In the genomic region with DNA sequence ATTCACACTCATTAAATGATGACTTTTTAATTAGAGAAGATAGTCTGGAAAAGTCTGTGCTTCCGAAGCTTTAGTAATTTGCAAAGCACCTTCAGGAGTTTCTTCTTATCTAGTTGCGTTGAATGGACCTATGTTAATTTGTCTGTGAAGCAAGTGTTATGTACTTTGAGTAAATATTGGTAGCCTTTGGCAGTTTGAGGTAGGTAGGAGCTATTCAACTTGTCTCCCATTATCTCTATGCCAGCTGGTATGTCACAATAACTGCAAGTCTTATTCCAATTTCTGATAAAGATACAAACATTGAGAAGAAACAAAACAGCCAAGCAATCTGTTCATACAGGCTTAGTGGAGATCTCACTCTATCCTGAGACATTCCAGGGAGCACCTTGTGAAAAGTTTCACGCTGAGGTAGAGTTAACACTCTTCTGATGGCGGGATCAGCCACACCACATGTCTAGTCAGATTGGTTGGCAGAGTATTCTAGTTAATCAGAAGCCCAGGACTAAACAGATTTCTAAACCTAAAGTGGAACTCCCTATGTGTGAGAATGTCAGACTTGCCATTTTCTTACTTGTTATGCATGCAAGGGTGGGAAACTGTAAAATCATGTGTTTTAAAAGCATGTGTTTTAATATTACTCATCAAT, we compare ENCODE assay signal across 24 cellular contexts.
DNase-seq lines count a peak whose midpoint lies in the region; ATAC-seq, FAIRE-seq and TF ChIP-seq lines count a peak whose summit lies in the region.
"Had no signal": no experiment of that assay in that cellular context is flagged by ENCODE, and none has a peak within 500 bp of the region (broad histone marks: within the 10 kb centered on the region; RNA-seq: fewer than 3 reads in every experiment).

No MANE protein-coding gene starts in this region.

- H3K4me1 Mint-ChIP-seq in endodermal cell: peaks cover 29% of the 10 kb centered on the region
- H3K4me1 Mint-ChIP-seq: B cell had no signal

- TF ChIP-seq POLR2A in HepG2 (IDR thresholded peaks at IDR 0.05; ENCODE audit: insufficient read depth in 1 of 2, low read depth in 2 of 2, low read length in 2 of 2) (no peak), right lobe of liver (IDR thresholded peaks at IDR 0.05) (no peak)

- TF ChIP-seq EP300 in HepG2 (IDR thresholded peaks at IDR 0.05; ENCODE audit: low read depth in 2 of 2, low read length in 2 of 2) (no peak), HepG2 (CRISPR knock-in tag; IDR thresholded peaks at IDR 0.05; ENCODE audit: borderline replicate concordance) (no peak)

- H3K9ac ChIP-seq in liver (ENCODE audit: low read depth in 1 of 2, low read length in 2 of 2): no peak overlapping the region
- H3K9ac ChIP-seq in HepG2 (ENCODE audit: insufficient read depth, low read depth, low read length): no peak overlapping the region
- H3K9ac ChIP-seq in endodermal cell (ENCODE audit: extremely low read depth, low read length, poor library complexity, severe bottlenecking): peak overlapping the region; percentile 22
- H3K9ac ChIP-seq: BLaER1 treated with 17β-estradiol and CSF1 and Interleukin-3, amounts not matched to agents 10 nM and 100 nM had no signal

- no peak for TF ChIP-seq CTCF in liver (IDR thresholded peaks at IDR 0.05; ENCODE audit: low read depth, low read length, missing input control)
- no peak for TF ChIP-seq CTCF in HepG2 (CRISPR knock-in tag; IDR thresholded peaks at IDR 0.05)
- TF ChIP-seq CTCF in endodermal cell (conservative IDR thresholded peaks at IDR 0.05): no peak
- TF ChIP-seq CTCF in right lobe of liver (IDR thresholded peaks at IDR 0.05): no peak
- no peak for TF ChIP-seq CTCF in osteoblast (IDR thresholded peaks at IDR 0.05; ENCODE audit: extremely low read depth, low read depth, low read length)
- no peak for TF ChIP-seq CTCF in pancreas (IDR thresholded peaks at IDR 0.05)

- H3K4me3 ChIP-seq in liver (ENCODE audit: low read depth in 1 of 3, low read length in 3 of 3): no peak overlapping the region
- no peak overlapping the region for H3K4me3 ChIP-seq in HepG2 (replicated peaks in 1 of 3; ENCODE audit: insufficient read depth in 1 of 3, low read depth in 2 of 3, low read length in 3 of 3)
- peak overlapping the region; percentile 64 for H3K4me3 ChIP-seq in endodermal cell (ENCODE audit: low read length)
- H3K4me3 ChIP-seq in right lobe of liver: no peak overlapping the region
- no peak overlapping the region for H3K4me3 ChIP-seq in osteoblast (ENCODE audit: insufficient read depth, low read length)
- no peak overlapping the region for H3K4me3 ChIP-seq in pancreas
- H3K4me3 ChIP-seq: A549; BLaER1 treated with 17β-estradiol and CSF1 and Interleukin-3, amounts not matched to agents 10 nM and 100 nM had no signal

- no peak overlapping the region for H3K27ac ChIP-seq in liver (ENCODE audit: low read depth in 1 of 2, low read length in 2 of 2)
- H3K27ac ChIP-seq in HepG2 (ENCODE audit: extremely low read length, insufficient read depth, low read length): no peak overlapping the region
- H3K27ac ChIP-seq in endodermal cell (ENCODE audit: low read depth, low read length): no peak overlapping the region
- H3K27ac ChIP-seq in right lobe of liver: no peak overlapping the region
- no peak overlapping the region for H3K27ac ChIP-seq in osteoblast (ENCODE audit: low read depth, low read length)
- no peak overlapping the region for H3K27ac ChIP-seq in pancreas
- H3K27ac ChIP-seq: 22Rv1; A549; BLaER1 treated with 17β-estradiol and CSF1 and Interleukin-3, amounts not matched to agents 10 nM and 100 nM; C4-2B had no signal

- 30% methylated on average over 4 of the region's 4 CpGs for WGBS in liver
- 5% methylated on average over 4 of the region's 4 CpGs for WGBS in HepG2 (ENCODE audit: low lambda C conversion rate)
- 18 to 82% methylated on average over 2 to 4 of the region's 4 CpGs for WGBS in endodermal cell (ENCODE audit: insufficient coverage in 1 of 2, insufficient read length in 1 of 2), 2 experiments
- WGBS in right lobe of liver (ENCODE audit: insufficient coverage, low coverage, low lambda C conversion rate, missing lambda C conversion rate): 33% methylated on average over 4 of the region's 4 CpGs
- WGBS in pancreas, 2 donors: 33 to 37% methylated on average over 4 of the region's 4 CpGs

- H3K36me3 ChIP-seq in liver (ENCODE audit: control insufficient read depth in 4 of 4, insufficient read depth in 3 of 4, low read depth in 1 of 4, low read length in 3 of 4) (no peaks in the 10 kb centered on the region), HepG2 (replicated peaks in 1 of 2; ENCODE audit: control insufficient read depth in 1 of 2, insufficient read depth in 2 of 2, low read length in 2 of 2) (no peaks in the 10 kb centered on the region), endodermal cell (ENCODE audit: control insufficient read depth, insufficient read depth, low read length) (no peaks in the 10 kb centered on the region), right lobe of liver (no peaks in the 10 kb centered on the region), osteoblast (ENCODE audit: insufficient read depth, low read length) (no peaks in the 10 kb centered on the region), pancreas (no peaks in the 10 kb centered on the region)
- H3K36me3 ChIP-seq: BLaER1 treated with 17β-estradiol and CSF1 and Interleukin-3, amounts not matched to agents 10 nM and 100 nM had no signal

- H3K4me2 ChIP-seq in HepG2 (ENCODE audit: low read depth, low read length) (no peak overlapping the region), osteoblast (ENCODE audit: insufficient read depth, low read length) (no peak overlapping the region)
- H3K4me2 ChIP-seq: A549; BLaER1 treated with 17β-estradiol and CSF1 and Interleukin-3, amounts not matched to agents 10 nM and 100 nM had no signal

- H2AFZ ChIP-seq in HepG2 (ENCODE audit: low read length) (no peak overlapping the region), osteoblast (ENCODE audit: low read length) (no peak overlapping the region)

- TF ChIP-seq RAD21 in liver (IDR thresholded peaks at IDR 0.05) (no peak), HepG2 (CRISPR knock-in tag; IDR thresholded peaks at IDR 0.05) (no peak)

- no peak overlapping the region for H3K4me3 Mint-ChIP-seq in endodermal cell
- H3K4me3 Mint-ChIP-seq: B cell; CD4-positive, alpha-beta T cell; CD8-positive, alpha-beta T cell had no signal

- no peaks in the 10 kb centered on the region for H3K27me3 Mint-ChIP-seq in endodermal cell (ENCODE audit: insufficient read depth)
- H3K27me3 Mint-ChIP-seq: B cell; CD4-positive, alpha-beta T cell had no signal

- H3K27ac Mint-ChIP-seq in endodermal cell: peak overlapping the region; percentile 85
- H3K27ac Mint-ChIP-seq: B cell; CD4-positive, alpha-beta T cell; CD8-positive, alpha-beta T cell had no signal

- ATAC-seq in HepG2 (no peak), right lobe of liver (peak; percentile 60 to 90 (median 82)), pancreas (no peak)
- ATAC-seq: A549; CD8-positive, alpha-beta T cell had no signal

- H3K79me2 ChIP-seq in HepG2 (ENCODE audit: insufficient read depth, low read length) (no peaks in the 10 kb centered on the region), osteoblast (ENCODE audit: insufficient read depth, low read length) (no peaks in the 10 kb centered on the region)

- H4K20me1 ChIP-seq in HepG2 (ENCODE audit: insufficient read depth, low read length): no peaks in the 10 kb centered on the region
- no peaks in the 10 kb centered on the region for H4K20me1 ChIP-seq in osteoblast (ENCODE audit: insufficient read depth, low read length)
- H4K20me1 ChIP-seq: BLaER1 treated with 17β-estradiol and CSF1 and Interleukin-3, amounts not matched to agents 10 nM and 100 nM had no signal

- H3K4me1 ChIP-seq in liver (ENCODE audit: control insufficient read depth in 4 of 4, insufficient read depth in 4 of 4, low read length in 3 of 4): peaks cover 0 to 8% (median 2%) of the 10 kb centered on the region in 4 donors
- no peaks in the 10 kb centered on the region for H3K4me1 ChIP-seq in HepG2 (ENCODE audit: insufficient read depth, low read length)
- peaks cover 7% of the 10 kb centered on the region for H3K4me1 ChIP-seq in endodermal cell (ENCODE audit: control insufficient read depth, insufficient read depth, low read length)
- H3K4me1 ChIP-seq in right lobe of liver: peaks cover 0 to 8% (median 0%) of the 10 kb centered on the region in 4 donors
- H3K4me1 ChIP-seq in osteoblast (ENCODE audit: insufficient read depth, low read length): no peaks in the 10 kb centered on the region
- H3K4me1 ChIP-seq in pancreas: peaks cover 0 to 3% (median 0%) of the 10 kb centered on the region in 3 donors
- H3K4me1 ChIP-seq: A549; BLaER1 treated with 17β-estradiol and CSF1 and Interleukin-3, amounts not matched to agents 10 nM and 100 nM; Caco-2 had no signal

- peaks cover 17% of the 10 kb centered on the region for H3K9me3 Mint-ChIP-seq in endodermal cell
- H3K9me3 Mint-ChIP-seq: CD4-positive, alpha-beta T cell; CD8-positive, alpha-beta T cell had no signal

- peaks cover 24% of the 10 kb centered on the region for H3K36me3 Mint-ChIP-seq in endodermal cell (ENCODE audit: low read depth)
- H3K36me3 Mint-ChIP-seq: CD8-positive, alpha-beta T cell had no signal

- no peak for DNase-seq in HepG2 (ENCODE audit: low spot score)
- peak; percentile 71 for DNase-seq in endodermal cell
- DNase-seq in right lobe of liver: no peak
- DNase-seq in osteoblast (ENCODE audit: insufficient read length, low spot score, missing footprints): peak; percentile 5
- DNase-seq in pancreas: no peak
- no peak for DNase-seq in epidermal melanocyte (ENCODE audit: insufficient read length, low spot score)
- no peak for DNase-seq in NCI-H1092 treated with DMSO at 0.1 percent for 48 hours (lab: John Stamatoyannopoulos, UW)
- DNase-seq: AML-193; Caco-2; Calu3; CD4-positive, alpha-beta T cell; CD8-positive, alpha-beta T cell; DMS79 treated with DMSO at 0.1 percent for 48 hours; GF-D8 had no signal

- in situ Hi-C loops in HepG2 (cut with HindIII; ENCODE audit: extremely low pct_ligation_motif_present, low pct_unique_long_range_greater_than_20kb): no loop called here

- no TSS peak for BruUV-seq in HepG2 (replicated peaks; lab: Mats Ljungman, UMichigan)

- intact Hi-C loops in HepG2 (cut with micrococcal nuclease; ENCODE audit: unreplicated experiment) (no loop called here), right lobe of liver (cut with DNase I) (no loop called here), pancreas (cut with DNase I) (no loop called here)

- POLR2A ChIA-PET in HepG2 (lab: Yijun Ruan, JAX): no interaction called here

- no peaks in the 10 kb centered on the region for H3K27me3 ChIP-seq in liver (ENCODE audit: control insufficient read depth in 4 of 4, insufficient read depth in 4 of 4, low read length in 3 of 4)
- H3K27me3 ChIP-seq in HepG2 (ENCODE audit: control insufficient read depth in 1 of 2, insufficient read depth in 2 of 2, low read length in 2 of 2): no peaks in the 10 kb centered on the region
- no peaks in the 10 kb centered on the region for H3K27me3 ChIP-seq in endodermal cell (ENCODE audit: control insufficient read depth, insufficient read depth, low read length, poor library complexity, severe bottlenecking)
- H3K27me3 ChIP-seq in right lobe of liver: no peaks in the 10 kb centered on the region
- no peaks in the 10 kb centered on the region for H3K27me3 ChIP-seq in osteoblast (ENCODE audit: insufficient read depth, low read length)
- H3K27me3 ChIP-seq in pancreas: no peaks in the 10 kb centered on the region
- H3K27me3 ChIP-seq: BLaER1 treated with 17β-estradiol and CSF1 and Interleukin-3, amounts not matched to agents 10 nM and 100 nM had no signal

- FAIRE-seq in HepG2 (lab: Jason Lieb, UNC): no peak
- no peak for FAIRE-seq in pancreas (lab: Jason Lieb, UNC)
- FAIRE-seq: A549, D721Med, G401.6, GM12891, GM19239 had no signal

- H3K9me3 ChIP-seq in liver (ENCODE audit: control insufficient read depth in 4 of 4, low read length in 3 of 4): no peaks in the 10 kb centered on the region
- no peaks in the 10 kb centered on the region for H3K9me3 ChIP-seq in HepG2 (ENCODE audit: low read length)
- H3K9me3 ChIP-seq in endodermal cell (ENCODE audit: control insufficient read depth, low read length): peaks cover 11% of the 10 kb centered on the region
- H3K9me3 ChIP-seq in right lobe of liver: no peaks in the 10 kb centered on the region
- H3K9me3 ChIP-seq in osteoblast (ENCODE audit: low read depth, low read length): no peaks in the 10 kb centered on the region
- H3K9me3 ChIP-seq in pancreas: no peaks in the 10 kb centered on the region
- H3K9me3 ChIP-seq: A549; BLaER1 treated with 17β-estradiol and CSF1 and Interleukin-3, amounts not matched to agents 10 nM and 100 nM; Caco-2 had no signal

- CTCF ChIA-PET in HepG2 (lab: Yijun Ruan, JAX; ENCODE audit: low intra/inter-chr PET ratio, low total read pairs): no interaction called here

Comparison
In these comparisons a context has a peak if more than half of its experiments do, and no peak if none do; other contexts are left out.
1. ATAC-seq: peak in right lobe of liver (4 of 4); none in HepG2 (single experiment) and pancreas (0 of 4).
2. DNase-seq: peak in endodermal cell (single experiment) and osteoblast (single experiment); none in HepG2 (single experiment), right lobe of liver (0 of 3), pancreas (0 of 6), epidermal melanocyte (single experiment) and NCI-H1092 treated with DMSO at 0.1 percent for 48 hours (single experiment).